Comparison of ENCODE assay signal across 8 cellular contexts in the genomic region with DNA sequence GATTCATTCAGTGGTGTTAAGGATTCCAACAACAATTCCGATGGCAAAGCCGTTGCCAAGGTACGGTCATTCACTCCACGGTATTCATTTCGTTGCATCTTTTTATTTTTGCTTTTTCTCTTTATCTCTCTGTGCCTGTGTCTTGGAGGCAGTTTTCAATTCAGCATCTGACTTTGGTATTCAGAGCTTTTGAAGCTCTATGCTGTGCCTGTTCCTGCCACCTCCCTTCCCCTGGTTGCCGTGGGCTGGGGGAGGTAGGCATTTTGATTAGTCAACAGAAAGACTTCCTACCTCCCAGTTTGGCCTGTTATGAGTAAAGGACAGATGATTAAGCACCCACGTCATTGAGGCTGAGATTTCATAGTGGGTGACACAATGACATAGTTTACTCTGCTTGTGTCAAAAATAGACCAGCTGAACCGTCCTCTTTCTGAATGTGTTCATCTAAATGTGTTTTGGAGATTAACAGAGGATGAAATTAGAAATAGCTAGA.
DNase-seq lines count a peak whose midpoint lies in the region; ATAC-seq and TF ChIP-seq lines count a peak whose summit lies in the region.

No MANE protein-coding gene starts in this region.

- H3K9me3 ChIP-seq in HEK293 (ENCODE audit: control insufficient read depth, insufficient read depth, low read depth, low read length) (no peaks in the 10 kb centered on the region), OCI-LY3 (ENCODE audit: insufficient read depth, low read length) (no peaks in the 10 kb centered on the region), heart left ventricle (no peaks in the 10 kb centered on the region), gastrocnemius medialis (no peaks in the 10 kb centered on the region)

- peaks cover 0 to 15% of the 10 kb centered on the region in 2 experiments; a peak in 1 of 3 replicates for H3K36me3 ChIP-seq in HEK293 (ENCODE audit: control insufficient read depth in 2 of 2, insufficient read depth in 1 of 2, low read length in 2 of 2)
- peaks cover 26% of the 10 kb centered on the region for H3K36me3 ChIP-seq in OCI-LY3 (replicated peaks; ENCODE audit: low read depth, low read length)
- peaks cover 0 to 35% (median 26%) of the 10 kb centered on the region in 9 donors for H3K36me3 ChIP-seq in heart left ventricle
- peaks cover 8 to 56% of the 10 kb centered on the region in 2 donors for H3K36me3 ChIP-seq in gastrocnemius medialis

- H3K27ac ChIP-seq in HEK293 (ENCODE audit: extremely low read depth, low read depth, low read length) = no peak overlapping the region
- H3K27ac ChIP-seq in OCI-LY3 (ENCODE audit: low read length) = peak overlapping the region; percentile 96
- peak overlapping the region; percentile 87 to 99 (median 96) for H3K27ac ChIP-seq in heart left ventricle
- peak overlapping the region; percentile 95 to 99 (median 96) for H3K27ac ChIP-seq in gastrocnemius medialis

- CTCF ChIA-PET in HEK293 (lab: Yijun Ruan, JAX) = interaction anchor here (2.8 to 3.8 kb wide), 2 partner anchors 12 to 194 kb away, joined by 12 to 31 read pairs; no protein-coding TSS in a partner anchor

- intact Hi-C loops in heart left ventricle (cut with DNase I) = loop anchor here in 1 of 10 donors (2.0 kb wide), 1 partner anchor 32 kb away; no protein-coding TSS in a partner anchor
- intact Hi-C loops in gastrocnemius medialis (cut with DNase I; ENCODE audit: low total_unique reads) = loop anchor here (10.0 kb wide), 1 partner anchor 1214 kb away; no protein-coding TSS in a partner anchor

- TF ChIP-seq CTCF in GM10266 (IDR thresholded peaks at IDR 0.05; ENCODE audit: control insufficient read depth, insufficient read depth, low read depth, missing control alignments) (no peak), HEK293 (tag by site-specific recombination; IDR thresholded peaks at IDR 0.05) (no peak), OCI-LY3 (IDR thresholded peaks at IDR 0.05; ENCODE audit: low read depth, low read length) (no peak), heart left ventricle (IDR thresholded peaks at IDR 0.05) (no peak), gastrocnemius medialis (IDR thresholded peaks at IDR 0.05 in 4 of 5, conservative IDR thresholded peaks at IDR 0.05 in 1 of 5) (no peak)

- H4K20me1 ChIP-seq in OCI-LY3 (ENCODE audit: insufficient read depth, low read length) = no peaks in the 10 kb centered on the region

- H3K4me2 ChIP-seq in OCI-LY3 (ENCODE audit: low read length) = peak overlapping the region; percentile 92

- H3K27me3 ChIP-seq in OCI-LY3 (ENCODE audit: low read depth, low read length) = no peaks in the 10 kb centered on the region
- H3K27me3 ChIP-seq in heart left ventricle = no peaks in the 10 kb centered on the region
- H3K27me3 ChIP-seq in gastrocnemius medialis = no peaks in the 10 kb centered on the region

- H3K4me1 ChIP-seq in HEK293 (ENCODE audit: control insufficient read depth, insufficient read depth, low read length) = peaks cover 38% of the 10 kb centered on the region
- peaks cover 79% of the 10 kb centered on the region for H3K4me1 ChIP-seq in OCI-LY3 (ENCODE audit: low read length)
- H3K4me1 ChIP-seq in heart left ventricle = peaks cover 19 to 96% (median 73%) of the 10 kb centered on the region in 12 donors
- peaks cover 34 to 64% of the 10 kb centered on the region in 2 donors for H3K4me1 ChIP-seq in gastrocnemius medialis

- peak overlapping the region; percentile 91 for H3K9ac ChIP-seq in OCI-LY3 (ENCODE audit: low read length)

- no peak overlapping the region for H2AFZ ChIP-seq in OCI-LY3 (ENCODE audit: low read depth, low read length)

- H3K4me3 ChIP-seq in HEK293 (ENCODE audit: low read depth, low read length) (peak overlapping the region; percentile 16), OCI-LY3 (ENCODE audit: low read length) (peak overlapping the region; percentile 81), heart left ventricle (peak overlapping the region; percentile 24 to 75 (median 62)), gastrocnemius medialis (peak overlapping the region; percentile 70 to 79 (median 74))

- peaks cover 38% of the 10 kb centered on the region for H3K79me2 ChIP-seq in OCI-LY3 (ENCODE audit: low read length)

- 8 to 23% (median 16%) methylated on average over 8 of the region's 8 CpGs for WGBS in heart left ventricle, 4 donors

- TF ChIP-seq POLR2A in heart left ventricle (IDR thresholded peaks at IDR 0.05) (peak in 1 of 2 donors; percentile 89), gastrocnemius medialis (IDR thresholded peaks at IDR 0.05) (peak; percentile 81 to 94)

- POLR2A ChIA-PET in HEK293 (lab: Yijun Ruan, JAX) = no interaction called here

- ATAC-seq in heart left ventricle (peak; percentile 68 to 83 (median 80)), gastrocnemius medialis (peak; percentile 62 to 70)

- in situ Hi-C loops in gastrocnemius medialis (cut with MboI; ENCODE audit: low sequenced_read_pairs in 4 of 4) = loop anchor here in 2 of 4 donors (10.0 to 25.0 kb wide), 4 partner anchors 1114 to 1664 kb away; partner anchors contain the start of gene RHOBTB1 (in 1 of the 2)

- DNase-seq in GM10266 (ENCODE audit: extremely low spot score) (peak; percentile 58), heart left ventricle (peak; percentile 58 to 80 (median 74)), gastrocnemius medialis (peak; percentile 80 to 87), NAMALWA (ENCODE audit: low spot score) (no peak), NCI-H748 treated with DMSO at 0.1 percent for 48 hours (lab: John Stamatoyannopoulos, UW) (no peak)
- peak; percentile 69 for DNase-seq in activated gamma-delta T cell treated with anti-CD3 and anti-CD28 coated beads, Interleukin-2, amount 50 U/mL, for 16 hours (ENCODE audit: low read depth)

TF ChIP-seq in HEK293, 187 proteins besides CTCF, POLR2A, EP300 and RAD21 (continues in another document):
- TF ChIP-seq BCL11A (tag by site-specific recombination; IDR thresholded peaks at IDR 0.05; ENCODE audit: low read depth) (no peak), ZNF548 (tag by site-specific recombination; IDR thresholded peaks at IDR 0.05) (no peak), ZNF184 (tag by site-specific recombination; IDR thresholded peaks at IDR 0.05) (peak; percentile 90; the same call in 1 of the 2 replicates), ZNF610 (tag by site-specific recombination; IDR thresholded peaks at IDR 0.05; ENCODE audit: borderline replicate concordance) (no peak), WT1 (tag by site-specific recombination; IDR thresholded peaks at IDR 0.05) (peak; percentile 72), ZEB2 (tag by site-specific recombination; IDR thresholded peaks at IDR 0.05) (0 out of 2 replicates have a peak, but pooled peaks have one; percentile 39), ZNF311 (tag by site-specific recombination; IDR thresholded peaks at IDR 0.05; ENCODE audit: borderline replicate concordance) (no peak), SP7 (tag by site-specific recombination; IDR thresholded peaks at IDR 0.05) (peak; percentile 59; the same call in 1 of the 2 replicates), EGR2 (tag by site-specific recombination; IDR thresholded peaks at IDR 0.05; ENCODE audit: low read depth) (peak; percentile 87), ZNF2 (tag by site-specific recombination; IDR thresholded peaks at IDR 0.05) (no peak), ZNF324 (tag by site-specific recombination; IDR thresholded peaks at IDR 0.05) (no peak), ZNF600 (tag by site-specific recombination; IDR thresholded peaks at IDR 0.05) (peak; percentile 55; the same call in 1 of the 2 replicates), ZNF350 (tag by site-specific recombination; IDR thresholded peaks at IDR 0.05) (no peak), ZNF24 (tag by site-specific recombination; IDR thresholded peaks at IDR 0.05) (no peak)
- TF ChIP-seq, protein P1, sequence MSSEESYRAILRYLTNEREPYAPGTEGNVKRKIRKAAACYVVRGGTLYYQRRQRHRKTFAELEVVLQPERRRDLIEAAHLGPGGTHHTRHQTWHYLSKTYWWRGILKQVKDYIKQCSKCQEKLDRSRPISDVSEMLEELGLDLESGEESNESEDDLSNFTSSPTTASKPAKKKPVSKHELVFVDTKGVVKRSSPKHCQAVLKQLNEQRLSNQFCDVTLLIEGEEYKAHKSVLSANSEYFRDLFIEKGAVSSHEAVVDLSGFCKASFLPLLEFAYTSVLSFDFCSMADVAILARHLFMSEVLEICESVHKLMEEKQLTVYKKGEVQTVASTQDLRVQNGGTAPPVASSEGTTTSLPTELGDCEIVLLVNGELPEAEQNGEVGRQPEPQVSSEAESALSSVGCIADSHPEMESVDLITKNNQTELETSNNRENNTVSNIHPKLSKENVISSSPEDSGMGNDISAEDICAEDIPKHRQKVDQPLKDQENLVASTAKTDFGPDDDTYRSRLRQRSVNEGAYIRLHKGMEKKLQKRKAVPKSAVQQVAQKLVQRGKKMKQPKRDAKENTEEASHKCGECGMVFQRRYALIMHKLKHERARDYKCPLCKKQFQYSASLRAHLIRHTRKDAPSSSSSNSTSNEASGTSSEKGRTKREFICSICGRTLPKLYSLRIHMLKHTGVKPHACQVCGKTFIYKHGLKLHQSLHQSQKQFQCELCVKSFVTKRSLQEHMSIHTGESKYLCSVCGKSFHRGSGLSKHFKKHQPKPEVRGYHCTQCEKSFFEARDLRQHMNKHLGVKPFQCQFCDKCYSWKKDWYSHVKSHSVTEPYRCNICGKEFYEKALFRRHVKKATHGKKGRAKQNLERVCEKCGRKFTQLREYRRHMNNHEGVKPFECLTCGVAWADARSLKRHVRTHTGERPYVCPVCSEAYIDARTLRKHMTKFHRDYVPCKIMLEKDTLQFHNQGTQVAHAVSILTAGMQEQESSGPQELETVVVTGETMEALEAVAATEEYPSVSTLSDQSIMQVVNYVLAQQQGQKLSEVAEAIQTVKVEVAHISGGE (tag by site-specific recombination; conservative IDR thresholded peaks at IDR 0.05; ENCODE audit: low read depth) = no peak
- TF ChIP-seq, protein P2, sequence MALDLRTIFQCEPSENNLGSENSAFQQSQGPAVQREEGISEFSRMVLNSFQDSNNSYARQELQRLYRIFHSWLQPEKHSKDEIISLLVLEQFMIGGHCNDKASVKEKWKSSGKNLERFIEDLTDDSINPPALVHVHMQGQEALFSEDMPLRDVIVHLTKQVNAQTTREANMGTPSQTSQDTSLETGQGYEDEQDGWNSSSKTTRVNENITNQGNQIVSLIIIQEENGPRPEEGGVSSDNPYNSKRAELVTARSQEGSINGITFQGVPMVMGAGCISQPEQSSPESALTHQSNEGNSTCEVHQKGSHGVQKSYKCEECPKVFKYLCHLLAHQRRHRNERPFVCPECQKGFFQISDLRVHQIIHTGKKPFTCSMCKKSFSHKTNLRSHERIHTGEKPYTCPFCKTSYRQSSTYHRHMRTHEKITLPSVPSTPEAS (tag by site-specific recombination; IDR thresholded peaks at IDR 0.05) = no peak

Comparison
In these comparisons a context has a peak if more than half of its experiments do, and no peak if none do; other contexts are left out.
1. DNase-seq: peak in GM10266 (single experiment), activated gamma-delta T cell treated with anti-CD3 and anti-CD28 coated beads, Interleukin-2, amount 50 U/mL, for 16 hours (single experiment), heart left ventricle (5 of 5) and gastrocnemius medialis (2 of 2); none in NAMALWA (single experiment) and NCI-H748 treated with DMSO at 0.1 percent for 48 hours (single experiment).
2. H3K4me3 ChIP-seq: peak in every context shown above with its lines; median percentile 81 in OCI-LY3; 74 in gastrocnemius medialis; 62 in heart left ventricle; 16 in HEK293.